ENCODE assay signal across 30 cellular contexts in genomic region chr20:12315652-12316051, GRCh38.
"Had no signal": no experiment of that assay in that cellular context is flagged by ENCODE, and none has a peak within 500 bp of the region (broad histone marks: within the 10 kb centered on the region; RNA-seq: fewer than 3 reads in every experiment).

No MANE protein-coding gene starts in this region.

- H3K27me3 Mint-ChIP-seq: activated B cell treated with CpG ODN at 0.5 μM for 24 hours; activated CD8-positive, alpha-beta T cell treated with anti-CD3 and anti-CD28 coated beads for 36 hours; activated naive CD8-positive, alpha-beta T cell; activated T-helper 17 cell treated with anti-CD3 and anti-CD28 coated beads, Interleukin-2, amount 50 U/mL, for 72 hours; central memory CD8-positive, alpha-beta T cell; dendritic cell treated with granulocyte-macrophage colony-stimulating factor and Interleukin-4, amounts not matched to agents 40 ng/mL and 50 ng/mL, for 4 days; T-helper 17 cell had no signal

- H3K36me3 ChIP-seq: brain microvascular endothelial cell, WERI-Rb-1 had no signal

- H3K27ac ChIP-seq: brain microvascular endothelial cell, coronary artery, dorsolateral prefrontal cortex, WERI-Rb-1 had no signal

- H3K9me3 Mint-ChIP-seq: endodermal cell had no signal

- H3K27me3 ChIP-seq: brain microvascular endothelial cell, dorsolateral prefrontal cortex had no signal

- H3K4me3 ChIP-seq: coronary artery, dorsolateral prefrontal cortex had no signal

- ATAC-seq: activated CD4-positive, CD25-positive, alpha-beta regulatory T cell treated with anti-CD3 and anti-CD28 coated beads, Interleukin-2, amount 50 U/mL, for 24 hours; activated CD8-positive, alpha-beta T cell treated with anti-CD3 and anti-CD28 coated beads for 36 hours; activated T-cell treated with anti-CD3 and anti-CD28 coated beads, Interleukin-2, amount 50 U/mL, for 4 hours; activated T-helper 17 cell treated with anti-CD3 and anti-CD28 coated beads, Interleukin-2, amount 50 U/mL, for 72 hours; esophagus mucosa; T-helper 17 cell had no signal

- H3K4me1 Mint-ChIP-seq: activated B cell treated with CpG ODN at 0.5 μM for 24 hours; activated T-helper 17 cell treated with anti-CD3 and anti-CD28 coated beads, Interleukin-2, amount 50 U/mL, for 72 hours; central memory CD8-positive, alpha-beta T cell; T-helper 17 cell had no signal

- H3K27ac Mint-ChIP-seq: activated B cell treated with CpG ODN at 0.5 μM for 24 hours; activated CD8-positive, alpha-beta T cell treated with anti-CD3 and anti-CD28 coated beads for 36 hours; activated naive CD8-positive, alpha-beta T cell; activated T-helper 17 cell treated with anti-CD3 and anti-CD28 coated beads, Interleukin-2, amount 50 U/mL, for 72 hours; dendritic cell treated with granulocyte-macrophage colony-stimulating factor and Interleukin-4, amounts not matched to agents 40 ng/mL and 50 ng/mL, for 4 days; endodermal cell; T-helper 17 cell; T-helper 2 cell treated with Interferon-gamma antibody and Interleukin-4, amounts not matched to agents 5 μg/mL and 100 μg/mL, for 36 hours had no signal

- DNase-seq: activated B cell treated with CpG ODN at 0.5 μM for 24 hours; activated CD4-positive, alpha-beta T cell treated with anti-CD3 and anti-CD28 coated beads for 48 hours; activated CD4-positive, alpha-beta T cell treated with anti-CD3 and anti-CD28 coated beads, Interleukin-2, amount 50 U/mL, for 1 hour; activated CD4-positive, alpha-beta T cell treated with anti-CD3 and anti-CD28 coated beads, Interleukin-2, amount 50 U/mL, for 48 hours; activated CD8-positive, alpha-beta memory T cell treated with anti-CD3 and anti-CD28 coated beads for 24 hours; activated CD8-positive, alpha-beta T cell treated with anti-CD3 and anti-CD28 coated beads for 36 hours; activated effector memory CD4-positive, alpha-beta T cell treated with Interleukin-2 at 50 U/mL for 16 hours; activated gamma-delta T cell treated with Interleukin-2 at 50 U/mL for 16 hours; activated naive CD4-positive, alpha-beta T cell treated with anti-CD3 and anti-CD28 coated beads, Interleukin-2, amount 50 U/mL, for 16 hours; activated naive CD4-positive, alpha-beta T cell treated with Interleukin-2 at 50 U/mL for 16 hours; activated T-cell treated with anti-CD3 and anti-CD28 coated beads, Interleukin-2, amount 50 U/mL, for 4 hours; amniotic stem cell; anterior cingulate cortex; brain microvascular endothelial cell; dorsolateral prefrontal cortex; effector memory CD4-positive, alpha-beta T cell; endodermal cell; foreskin fibroblast; head of caudate nucleus; T-helper 17 cell; T1000; WERI-Rb-1 had no signal

- H3K4me3 Mint-ChIP-seq: activated B cell treated with CpG ODN at 0.5 μM for 24 hours; activated CD8-positive, alpha-beta T cell treated with anti-CD3 and anti-CD28 coated beads for 36 hours; activated naive CD8-positive, alpha-beta T cell; activated T-cell treated with anti-CD3 and anti-CD28 coated beads, Interleukin-2, amount 50 U/mL, for 4 hours; activated T-helper 17 cell treated with anti-CD3 and anti-CD28 coated beads, Interleukin-2, amount 50 U/mL, for 72 hours; central memory CD8-positive, alpha-beta T cell; dendritic cell treated with granulocyte-macrophage colony-stimulating factor and Interleukin-4, amounts not matched to agents 40 ng/mL and 50 ng/mL, for 4 days; endodermal cell; T-helper 17 cell; T-helper 2 cell treated with Interferon-gamma antibody and Interleukin-4, amounts not matched to agents 5 μg/mL and 100 μg/mL, for 36 hours had no signal

- H3K36me3 Mint-ChIP-seq: activated naive CD8-positive, alpha-beta T cell had no signal
